In the genomic region with DNA sequence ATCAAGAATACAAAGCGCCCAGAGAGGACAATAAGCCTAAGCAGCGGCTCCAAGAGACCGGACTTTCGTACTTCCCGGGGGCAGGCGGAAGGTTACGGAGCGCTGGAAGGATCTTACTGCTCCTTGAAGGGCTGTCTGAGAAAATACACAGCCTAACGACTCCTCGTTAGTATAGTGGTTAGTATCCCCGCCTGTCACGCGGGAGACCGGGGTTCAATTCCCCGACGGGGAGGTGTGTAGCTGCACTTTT, we compare ENCODE assay signal across 8 cellular contexts. TPM values are rescaled to one million over a fixed set of nuclear protein-coding genes. Genes with fewer than 3 reads are reported as not detected.
DNase-seq lines count a peak whose midpoint lies in the region; ATAC-seq lines count a peak whose summit lies in the region.

No MANE protein-coding gene starts in this region.

- H3K9me3 Mint-ChIP-seq in activated CD4-positive, alpha-beta T cell treated with anti-CD3 and anti-CD28 coated beads, Interleukin-2, amount 10 ng/mL, durations not matched to agents 7 days and 5 days, result no peaks in the 10 kb centered on the region

- POLR2A ChIA-PET in activated CD4-positive, alpha-beta T cell treated with anti-CD3 and anti-CD28 coated beads, Interleukin-2, amount 10 ng/mL, durations not matched to agents 7 days and 5 days (lab: Charles Lee), result interaction anchor here (1.0 to 3.5 kb wide), 2 partner anchors 12 kb away, joined by 3 to 19 read pairs; a partner anchor contains a TSS

- peak; percentile 62 for ATAC-seq in GM18867 (IDR thresholded peaks at IDR 0.05; ENCODE audit: unreplicated experiment)
- peak; percentile 57 for ATAC-seq in HG03108 (IDR thresholded peaks at IDR 0.05; ENCODE audit: unreplicated experiment)
- ATAC-seq in left lobe of liver, result peak; percentile 31

- peaks cover 33% of the 10 kb centered on the region for H3K4me1 Mint-ChIP-seq in activated CD4-positive, alpha-beta T cell treated with anti-CD3 and anti-CD28 coated beads, Interleukin-2, amount 10 ng/mL, durations not matched to agents 7 days and 5 days

- H3K27me3 Mint-ChIP-seq in activated CD4-positive, alpha-beta T cell treated with anti-CD3 and anti-CD28 coated beads, Interleukin-2, amount 10 ng/mL, durations not matched to agents 7 days and 5 days, result peaks cover 7% of the 10 kb centered on the region

- peaks cover 6% of the 10 kb centered on the region for H3K36me3 Mint-ChIP-seq in activated CD4-positive, alpha-beta T cell treated with anti-CD3 and anti-CD28 coated beads, Interleukin-2, amount 10 ng/mL, durations not matched to agents 7 days and 5 days (ENCODE audit: low read depth)

- peak; percentile 82 for DNase-seq in AG08395 (ENCODE audit: low spot score)
- DNase-seq in NCI-H446 (lab: John Stamatoyannopoulos, UW), result peak; percentile 94 to 95
- DNase-seq in activated CD4-positive, alpha-beta T cell treated with anti-CD3 and anti-CD28 coated beads, Interleukin-2, amount 10 ng/mL, durations not matched to agents 7 days and 5 days, result peak; percentile 88
- DNase-seq in dedifferentiated amniotic fluid mesenchymal stem cell (ENCODE audit: extremely low spot score), result peak; percentile 94
- peak; percentile 77 for DNase-seq in left lobe of liver (ENCODE audit: low spot score)
- DNase-seq in stimulated activated CD4-positive, alpha-beta T cell treated with anti-CD3 and anti-CD28 coated beads, Interleukin-2, amount 100 ng/mL, for 4 hours (ENCODE audit: low read depth), result peak; percentile 76

- peak overlapping the region; percentile 99 for H3K27ac Mint-ChIP-seq in activated CD4-positive, alpha-beta T cell treated with anti-CD3 and anti-CD28 coated beads, Interleukin-2, amount 10 ng/mL, durations not matched to agents 7 days and 5 days

- CTCF ChIA-PET in activated CD4-positive, alpha-beta T cell treated with anti-CD3 and anti-CD28 coated beads, Interleukin-2, amount 10 ng/mL, durations not matched to agents 7 days and 5 days (lab: Charles Lee), result interaction anchor here (0.9 kb wide), 1 partner anchor 31 kb away, joined by 3 read pairs; no protein-coding TSS in a partner anchor

- peak overlapping the region; percentile 94 for H3K4me3 Mint-ChIP-seq in activated CD4-positive, alpha-beta T cell treated with anti-CD3 and anti-CD28 coated beads, Interleukin-2, amount 10 ng/mL, durations not matched to agents 7 days and 5 days

RNA-seq across cellular contexts. Expression of a gene that starts 12.1 kb away (rescaled TPM):
- total RNA-seq in activated CD4-positive, alpha-beta T cell treated with anti-CD3 and anti-CD28 coated beads, Interleukin-2, amount 10 ng/mL, durations not matched to agents 7 days and 5 days, result 100 to 1,000 TPM; 397 to 419 TPM
- total RNA-seq in left lobe of liver, result 29.7 TPM

Comparison
In these comparisons a context has a peak if more than half of its experiments do, and no peak if none do; other contexts are left out.
1. Peak in every context shown above with its lines: DNase-seq and ATAC-seq.
2. RNA of a gene that starts 12.1 kb away (total RNA-seq): 397 to 419 TPM in activated CD4-positive, alpha-beta T cell treated with anti-CD3 and anti-CD28 coated beads, Interleukin-2, amount 10 ng/mL, durations not matched to agents 7 days and 5 days; 29.7 TPM in left lobe of liver (single experiment); every median in the first group is over 10 times any median in the second.